ENCODE assay signal across 9 cellular contexts in genomic region chr12:44317651-44318126, GRCh38.
A peak's percentile ranks its signal among the peaks of the same experiment; 100 is the strongest.
DNase-seq lines count a peak whose midpoint lies in the region; ATAC-seq and TF ChIP-seq lines count a peak whose summit lies in the region.
"Had no signal": no experiment of that assay in that cellular context is flagged by ENCODE, and none has a peak within 500 bp of the region (broad histone marks: within the 10 kb centered on the region; RNA-seq: fewer than 3 reads in every experiment).

No MANE protein-coding gene starts in this region.

- intact Hi-C loops in natural killer cell (cut with micrococcal nuclease), result no loop called here

- H3K9me3 Mint-ChIP-seq in T-cell (peaks cover 0 to 6% (median 0%) of the 10 kb centered on the region in 3 donors), natural killer cell (peaks cover 8 to 13% of the 10 kb centered on the region in 2 donors)

- ATAC-seq in GM19395 (IDR thresholded peaks at IDR 0.05; ENCODE audit: unreplicated experiment) (peak; percentile 92), HG03354 (IDR thresholded peaks at IDR 0.05; ENCODE audit: poor library complexity, severe bottlenecking, unreplicated experiment) (peak; percentile 92), T-cell (replicated peaks in 1 of 4) (no peak), natural killer cell (no peak)

- POLR2A ChIA-PET in T-cell (lab: Charles Lee), result no interaction called here

- no peak overlapping the region for H3K27ac Mint-ChIP-seq in T-cell
- no peak overlapping the region for H3K27ac Mint-ChIP-seq in natural killer cell

- no peaks in the 10 kb centered on the region for H3K27me3 Mint-ChIP-seq in T-cell
- H3K27me3 Mint-ChIP-seq in natural killer cell (ENCODE audit: low read depth in 2 of 2), result no peaks in the 10 kb centered on the region

- H3K4me3 Mint-ChIP-seq in T-cell (no peak overlapping the region), natural killer cell (no peak overlapping the region)

- H3K4me1 ChIP-seq in NT2/D1 (ENCODE audit: insufficient read depth, insufficient read length), result no peaks in the 10 kb centered on the region
- H3K4me1 ChIP-seq: pancreas had no signal

- H3K9me3 ChIP-seq in NT2/D1 (ENCODE audit: insufficient read depth, low read length), result peaks cover under 1% of the 10 kb centered on the region; the same call in 1 of the 2 replicates
- H3K9me3 ChIP-seq: pancreas had no signal

- no peaks in the 10 kb centered on the region for H3K4me1 Mint-ChIP-seq in T-cell
- H3K4me1 Mint-ChIP-seq in natural killer cell, result no peaks in the 10 kb centered on the region

- H3K27me3 ChIP-seq in NT2/D1 (ENCODE audit: insufficient read depth, insufficient read length), result no peaks in the 10 kb centered on the region
- H3K27me3 ChIP-seq: pancreas had no signal

- H3K36me3 ChIP-seq in NT2/D1 (ENCODE audit: insufficient read depth, insufficient read length, low read length), result no peaks in the 10 kb centered on the region
- H3K36me3 ChIP-seq: pancreas had no signal

- CTCF ChIA-PET in T-cell (lab: Charles Lee), result interaction anchor here in 1 of 2 donors (1.1 kb wide), 1 partner anchor 613 kb away, joined by 4 read pairs; no protein-coding TSS in a partner anchor

- TF ChIP-seq CTCF in fibroblast of the aortic adventitia (IDR thresholded peaks at IDR 0.05; ENCODE audit: insufficient read depth, low read length) (peak; percentile 33), natural killer cell (IDR thresholded peaks at IDR 0.05) (no peak)

- H3K36me3 Mint-ChIP-seq in T-cell (no peaks in the 10 kb centered on the region), natural killer cell (peaks cover 8% of the 10 kb centered on the region)

- H3K4me3 ChIP-seq in NT2/D1 (ENCODE audit: insufficient read length, low read depth), result no peak overlapping the region
- H3K4me3 ChIP-seq in fibroblast of the aortic adventitia (ENCODE audit: low read depth, low read length), result no peak overlapping the region
- H3K4me3 ChIP-seq: pancreas had no signal

- H3K9ac ChIP-seq in NT2/D1 (ENCODE audit: insufficient read length, low read depth), result no peak overlapping the region

- DNase-seq in DMS53 treated with DMSO at 0.1 percent for 48 hours (lab: John Stamatoyannopoulos, UW; ENCODE audit: unreplicated experiment) (peak; percentile 66), NT2/D1 (ENCODE audit: low read depth, low spot score) (peak; percentile 33), fibroblast of the aortic adventitia (ENCODE audit: low read depth) (peak; percentile 15), T-cell (no peak), natural killer cell (no peak), medulla oblongata (ENCODE audit: extremely low spot score) (no peak)

Comparison
In these comparisons a context has a peak if more than half of its experiments do, and no peak if none do; other contexts are left out.
1. DNase-seq: peak in DMS53 treated with DMSO at 0.1 percent for 48 hours (single experiment), NT2/D1 (single experiment) and fibroblast of the aortic adventitia (single experiment); none in T-cell (0 of 34), natural killer cell (single experiment) and medulla oblongata (single experiment).
2. ATAC-seq: peak in GM19395 (single experiment) and HG03354 (single experiment); none in T-cell (0 of 4) and natural killer cell (0 of 3).